In the genomic region with DNA sequence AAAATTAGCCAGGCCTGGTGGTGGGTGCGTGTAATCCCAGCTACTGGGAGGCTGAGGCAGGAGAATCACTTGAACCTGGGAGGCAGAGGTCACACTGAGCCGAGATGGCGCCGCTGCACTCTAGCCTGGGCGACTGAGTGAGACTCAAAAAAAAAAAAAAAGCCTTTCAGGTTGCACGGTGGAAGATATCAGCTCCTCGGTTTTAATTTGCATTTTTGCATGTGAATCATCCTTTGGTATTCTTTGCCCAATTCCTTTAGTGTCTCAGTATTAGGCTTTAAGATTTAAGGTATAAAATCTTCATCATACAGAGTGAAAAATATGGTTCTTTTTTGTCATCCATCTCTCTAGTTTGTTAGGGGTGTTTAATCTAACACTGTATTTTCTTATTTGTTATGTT, we compare ENCODE assay signal across 1 cellular context.
TF ChIP-seq lines count a peak whose summit lies in the region.

No MANE protein-coding gene starts in this region.

TF ChIP-seq in GM23338, 12 proteins besides CTCF, POLR2A, EP300 and RAD21 (continued from another document):
- TF ChIP-seq, protein P1, sequence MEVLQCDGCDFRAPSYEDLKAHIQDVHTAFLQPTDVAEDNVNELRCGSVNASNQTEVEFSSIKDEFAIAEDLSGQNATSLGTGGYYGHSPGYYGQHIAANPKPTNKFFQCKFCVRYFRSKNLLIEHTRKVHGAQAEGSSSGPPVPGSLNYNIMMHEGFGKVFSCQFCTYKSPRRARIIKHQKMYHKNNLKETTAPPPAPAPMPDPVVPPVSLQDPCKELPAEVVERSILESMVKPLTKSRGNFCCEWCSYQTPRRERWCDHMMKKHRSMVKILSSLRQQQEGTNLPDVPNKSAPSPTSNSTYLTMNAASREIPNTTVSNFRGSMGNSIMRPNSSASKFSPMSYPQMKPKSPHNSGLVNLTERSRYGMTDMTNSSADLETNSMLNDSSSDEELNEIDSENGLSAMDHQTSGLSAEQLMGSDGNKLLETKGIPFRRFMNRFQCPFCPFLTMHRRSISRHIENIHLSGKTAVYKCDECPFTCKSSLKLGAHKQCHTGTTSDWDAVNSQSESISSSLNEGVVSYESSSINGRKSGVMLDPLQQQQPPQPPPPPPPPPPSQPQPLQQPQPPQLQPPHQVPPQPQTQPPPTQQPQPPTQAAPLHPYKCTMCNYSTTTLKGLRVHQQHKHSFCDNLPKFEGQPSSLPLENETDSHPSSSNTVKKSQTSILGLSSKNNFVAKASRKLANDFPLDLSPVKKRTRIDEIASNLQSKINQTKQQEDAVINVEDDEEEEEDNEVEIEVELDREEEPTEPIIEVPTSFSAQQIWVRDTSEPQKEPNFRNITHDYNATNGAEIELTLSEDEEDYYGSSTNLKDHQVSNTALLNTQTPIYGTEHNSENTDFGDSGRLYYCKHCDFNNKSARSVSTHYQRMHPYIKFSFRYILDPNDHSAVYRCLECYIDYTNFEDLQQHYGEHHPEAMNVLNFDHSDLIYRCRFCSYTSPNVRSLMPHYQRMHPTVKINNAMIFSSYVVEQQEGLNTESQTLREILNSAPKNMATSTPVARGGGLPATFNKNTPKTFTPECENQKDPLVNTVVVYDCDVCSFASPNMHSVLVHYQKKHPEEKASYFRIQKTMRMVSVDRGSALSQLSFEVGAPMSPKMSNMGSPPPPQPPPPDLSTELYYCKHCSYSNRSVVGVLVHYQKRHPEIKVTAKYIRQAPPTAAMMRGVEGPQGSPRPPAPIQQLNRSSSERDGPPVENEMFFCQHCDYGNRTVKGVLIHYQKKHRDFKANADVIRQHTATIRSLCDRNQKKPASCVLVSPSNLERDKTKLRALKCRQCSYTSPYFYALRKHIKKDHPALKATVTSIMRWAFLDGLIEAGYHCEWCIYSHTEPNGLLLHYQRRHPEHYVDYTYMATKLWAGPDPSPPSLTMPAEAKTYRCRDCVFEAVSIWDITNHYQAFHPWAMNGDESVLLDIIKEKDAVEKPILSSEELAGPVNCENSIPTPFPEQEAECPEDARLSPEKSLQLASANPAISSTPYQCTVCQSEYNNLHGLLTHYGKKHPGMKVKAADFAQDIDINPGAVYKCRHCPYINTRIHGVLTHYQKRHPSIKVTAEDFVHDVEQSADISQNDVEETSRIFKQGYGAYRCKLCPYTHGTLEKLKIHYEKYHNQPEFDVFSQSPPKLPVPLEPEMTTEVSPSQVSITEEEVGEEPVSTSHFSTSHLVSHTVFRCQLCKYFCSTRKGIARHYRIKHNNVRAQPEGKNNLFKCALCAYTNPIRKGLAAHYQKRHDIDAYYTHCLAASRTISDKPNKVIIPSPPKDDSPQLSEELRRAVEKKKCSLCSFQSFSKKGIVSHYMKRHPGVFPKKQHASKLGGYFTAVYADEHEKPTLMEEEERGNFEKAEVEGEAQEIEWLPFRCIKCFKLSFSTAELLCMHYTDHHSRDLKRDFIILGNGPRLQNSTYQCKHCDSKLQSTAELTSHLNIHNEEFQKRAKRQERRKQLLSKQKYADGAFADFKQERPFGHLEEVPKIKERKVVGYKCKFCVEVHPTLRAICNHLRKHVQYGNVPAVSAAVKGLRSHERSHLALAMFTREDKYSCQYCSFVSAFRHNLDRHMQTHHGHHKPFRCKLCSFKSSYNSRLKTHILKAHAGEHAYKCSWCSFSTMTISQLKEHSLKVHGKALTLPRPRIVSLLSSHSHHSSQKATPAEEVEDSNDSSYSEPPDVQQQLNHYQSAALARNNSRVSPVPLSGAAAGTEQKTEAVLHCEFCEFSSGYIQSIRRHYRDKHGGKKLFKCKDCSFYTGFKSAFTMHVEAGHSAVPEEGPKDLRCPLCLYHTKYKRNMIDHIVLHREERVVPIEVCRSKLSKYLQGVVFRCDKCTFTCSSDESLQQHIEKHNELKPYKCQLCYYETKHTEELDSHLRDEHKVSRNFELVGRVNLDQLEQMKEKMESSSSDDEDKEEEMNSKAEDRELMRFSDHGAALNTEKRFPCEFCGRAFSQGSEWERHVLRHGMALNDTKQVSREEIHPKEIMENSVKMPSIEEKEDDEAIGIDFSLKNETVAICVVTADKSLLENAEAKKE (CRISPR knock-in tag; IDR thresholded peaks at IDR 0.05), result no peak
- TF ChIP-seq CREB1 (CRISPR knock-in tag; IDR thresholded peaks at IDR 0.05; ENCODE audit: low read depth), result no peak
- no peak for TF ChIP-seq POLR2AphosphoS5 (IDR thresholded peaks at IDR 0.05; ENCODE audit: low read depth)
- no peak for TF ChIP-seq EZH2 (IDR thresholded peaks at IDR 0.05; ENCODE audit: low read depth, unreplicated experiment)
- no peak for TF ChIP-seq STAT1 (IDR thresholded peaks at IDR 0.05; ENCODE audit: unreplicated experiment)
- no peak for TF ChIP-seq ZNF331 (CRISPR knock-in tag; IDR thresholded peaks at IDR 0.05; ENCODE audit: low read depth)
